9 cellular contexts compared by ENCODE assay signal in genomic region chr6:151757506-151757955, GRCh38. TPM values are rescaled to one million over a fixed set of nuclear protein-coding genes. Genes with fewer than 3 reads are reported as not detected.
A peak's percentile ranks its signal among the peaks of the same experiment; 100 is the strongest.
DNase-seq lines count a peak whose midpoint lies in the region; ATAC-seq and TF ChIP-seq lines count a peak whose summit lies in the region.
"Had no signal": no experiment of that assay in that cellular context is flagged by ENCODE, and none has a peak within 500 bp of the region (broad histone marks: within the 10 kb centered on the region; RNA-seq: fewer than 3 reads in every experiment).

No MANE protein-coding gene starts in this region.

- no peak for TF ChIP-seq CTCF in mucosa of descending colon (IDR thresholded peaks at IDR 0.05)

- H3K4me3 ChIP-seq in mucosa of descending colon: no peak overlapping the region

- peak; percentile 95 for ATAC-seq in GM18861 (IDR thresholded peaks at IDR 0.05; ENCODE audit: unreplicated experiment)
- peak; percentile 97 for ATAC-seq in GM21619 (IDR thresholded peaks at IDR 0.05; ENCODE audit: unreplicated experiment)
- peak; percentile 99 for ATAC-seq in HG03558 (IDR thresholded peaks at IDR 0.05; ENCODE audit: extremely low read depth, unreplicated experiment)
- ATAC-seq in mucosa of descending colon: peak; percentile 56

- H3K36me3 ChIP-seq in mucosa of descending colon (ENCODE audit: low read depth): no peaks in the 10 kb centered on the region

- no peaks in the 10 kb centered on the region for H3K4me1 ChIP-seq in mucosa of descending colon (ENCODE audit: low read depth)

- intact Hi-C loops in mucosa of descending colon (cut with DNase I, micrococcal nuclease): no loop called here

- no peak for DNase-seq in mucosa of descending colon
- no peak for DNase-seq in DMS79 (lab: John Stamatoyannopoulos, UW)
- DNase-seq in ecto neural progenitor cell (ENCODE audit: low spot score): no peak
- DNase-seq in activated CD8-positive, alpha-beta memory T cell treated with anti-CD3 and anti-CD28 coated beads, Interleukin-2, amount 50 U/mL, for 48 hours: no peak
- no peak for DNase-seq in NCI-H2171 treated with DMSO at 0.1 percent for 48 hours (lab: John Stamatoyannopoulos, UW)

- no peaks in the 10 kb centered on the region for H3K9me3 ChIP-seq in mucosa of descending colon

RNA-seq across cellular contexts. Expression of gene ESR1, which starts 50.0 kb away (rescaled TPM):
- total RNA-seq in mucosa of descending colon: 1 to 10 TPM in 1 of 3 donors, under 1 TPM in 2; 0.55 to 1.6 (median 0.82) TPM
- total RNA-seq: RPMI7951 had no signal
